In the genomic region with DNA sequence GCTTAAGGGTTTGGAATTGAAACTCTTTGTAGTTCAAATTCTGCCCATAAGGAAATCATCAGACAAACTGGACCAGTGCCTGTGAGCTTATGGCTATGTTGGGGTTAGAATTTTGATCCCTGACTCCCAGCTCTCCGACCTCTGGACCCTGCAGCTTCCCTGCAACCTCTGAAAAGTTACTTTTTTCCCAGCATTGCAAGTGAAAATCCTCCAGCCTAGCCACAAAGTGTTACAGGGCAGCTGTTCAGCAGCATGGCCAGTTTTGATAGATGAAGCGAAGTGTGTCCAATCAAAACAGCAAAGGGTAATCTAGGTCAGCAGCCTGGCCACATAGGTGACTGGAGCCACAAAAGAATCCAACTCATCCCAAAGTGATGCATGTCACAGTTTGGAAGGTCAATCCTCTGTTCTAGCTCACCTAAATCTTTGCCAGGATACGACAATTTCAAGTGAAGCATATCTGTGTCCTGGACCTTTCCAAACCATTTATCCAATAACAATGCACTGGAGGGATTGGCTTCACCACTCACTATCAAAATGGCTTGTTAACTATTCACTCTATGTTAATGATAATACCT, we compare ENCODE assay signal across 18 cellular contexts.
"Had no signal": no experiment of that assay in that cellular context is flagged by ENCODE, and none has a peak within 500 bp of the region (broad histone marks: within the 10 kb centered on the region; RNA-seq: fewer than 3 reads in every experiment).

No MANE protein-coding gene starts in this region.

- H3K36me3 ChIP-seq: adrenal gland, gastroesophageal sphincter, left lung, upper lobe of left lung had no signal

- H3K27ac ChIP-seq: adrenal gland, dorsolateral prefrontal cortex, gastroesophageal sphincter had no signal

- H3K4me3 ChIP-seq: adrenal gland, dorsolateral prefrontal cortex, gastroesophageal sphincter, left lung, mucosa of descending colon, upper lobe of left lung had no signal

- H3K9me3 ChIP-seq: adrenal gland, gastroesophageal sphincter, mucosa of descending colon, upper lobe of left lung had no signal

- H3K4me3 Mint-ChIP-seq: activated CD8-positive, alpha-beta memory T cell treated with anti-CD3 and anti-CD28 coated beads, Interleukin-2, amount 10 ng/mL, durations not matched to agents 7 days and 5 days; activated naive CD4-positive, alpha-beta T cell treated with anti-CD3 and anti-CD28 coated beads, Interleukin-2, amount 10 ng/mL, durations not matched to agents 7 days and 5 days; endodermal cell had no signal

- H3K27me3 Mint-ChIP-seq: activated CD8-positive, alpha-beta memory T cell treated with anti-CD3 and anti-CD28 coated beads, Interleukin-2, amount 10 ng/mL, durations not matched to agents 7 days and 5 days; naive thymus-derived CD8-positive, alpha-beta T cell had no signal

- H3K27me3 ChIP-seq: adrenal gland, dorsolateral prefrontal cortex, gastroesophageal sphincter, left lung, upper lobe of left lung had no signal

- DNase-seq: activated CD4-positive, alpha-beta T cell treated with anti-CD3 and anti-CD28 coated beads for 1 hour; activated CD4-positive, alpha-beta T cell treated with anti-CD3 and anti-CD28 coated beads, Interleukin-2, amount 50 U/mL, for 48 hours; activated CD8-positive, alpha-beta memory T cell treated with anti-CD3 and anti-CD28 coated beads, Interleukin-2, amount 10 ng/mL, durations not matched to agents 7 days and 5 days; activated naive CD4-positive, alpha-beta T cell treated with anti-CD3 and anti-CD28 coated beads, Interleukin-2, amount 10 ng/mL, durations not matched to agents 7 days and 5 days; activated T-cell treated with anti-CD3 and anti-CD28 coated beads, Interleukin-2, amount 50 U/mL, for 1 hour; adrenal gland; dorsolateral prefrontal cortex; endodermal cell; erythroblast; left lung; mucosa of descending colon; naive thymus-derived CD8-positive, alpha-beta T cell; right cardiac atrium; small intestine; stimulated activated naive CD8-positive, alpha-beta T cell treated with anti-CD3 and anti-CD28 coated beads, Interleukin-15, Interleukin-2, amounts not matched to agents 100 U/mL and 50 U/mL, for 24 hours; upper lobe of left lung had no signal

- FAIRE-seq: islet of Langerhans, small intestine had no signal

- ATAC-seq: activated CD8-positive, alpha-beta memory T cell treated with anti-CD3 and anti-CD28 coated beads, Interleukin-2, amount 10 ng/mL, durations not matched to agents 7 days and 5 days; gastroesophageal sphincter; left lung; mucosa of descending colon; naive thymus-derived CD8-positive, alpha-beta T cell; right cardiac atrium; stimulated activated naive CD8-positive, alpha-beta T cell treated with anti-CD3 and anti-CD28 coated beads, Interleukin-15, Interleukin-2, amounts not matched to agents 100 U/mL and 50 U/mL, for 24 hours had no signal

- H3K9me3 Mint-ChIP-seq: endodermal cell had no signal

- H3K27ac Mint-ChIP-seq: endodermal cell had no signal
